ENCODE assay signal across 8 cellular contexts in the genomic region with DNA sequence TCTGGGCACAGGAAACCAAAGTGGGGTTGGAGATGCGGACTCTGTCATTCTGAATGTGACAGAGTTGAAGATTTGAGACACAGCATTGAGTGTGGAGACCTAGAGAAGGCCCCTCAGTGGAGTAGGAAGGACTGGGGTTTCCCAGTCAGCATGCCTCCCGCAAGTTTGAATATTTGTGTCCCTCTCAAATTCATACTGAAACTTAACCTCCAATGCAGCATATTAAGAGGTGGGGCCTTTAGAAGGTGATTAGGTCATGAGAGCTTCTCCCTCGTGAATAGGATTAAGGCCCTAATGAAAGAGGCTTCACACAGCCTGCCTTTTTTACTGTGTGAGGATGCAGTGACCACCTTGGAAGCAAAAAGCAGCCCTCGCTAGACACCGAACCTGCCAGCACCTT. TPM values are rescaled to one million over a fixed set of nuclear protein-coding genes. Genes with fewer than 3 reads are reported as not detected.
A peak's percentile ranks its signal among the peaks of the same experiment; 100 is the strongest.
DNase-seq lines count a peak whose midpoint lies in the region; ATAC-seq and TF ChIP-seq lines count a peak whose summit lies in the region.
"Had no signal": no experiment of that assay in that cellular context is flagged by ENCODE, and none has a peak within 500 bp of the region (broad histone marks: within the 10 kb centered on the region; RNA-seq: fewer than 3 reads in every experiment).

No MANE protein-coding gene starts in this region.

- ATAC-seq in GM21367 (IDR thresholded peaks at IDR 0.05; ENCODE audit: unreplicated experiment): peak; percentile 62
- peak; percentile 56 for ATAC-seq in HG03439 (IDR thresholded peaks at IDR 0.05; ENCODE audit: unreplicated experiment)

- DNase-seq in GM13977 (ENCODE audit: low spot score) (peak; percentile 80), HuH-7.5 (ENCODE audit: low spot score) (no peak), cortex of kidney (lab: John Stamatoyannopoulos, UW) (no peak), mucosa of gallbladder (ENCODE audit: low spot score) (no peak)
- DNase-seq: foreskin fibroblast, NCI-H345 had no signal

- in situ Hi-C loops in GM13977 (cut with MboI; ENCODE audit: low pct_unique_long_range_greater_than_20kb, low sequenced_read_pairs, unreplicated experiment): no loop called here

- no peak for TF ChIP-seq CTCF in GM13977 (IDR thresholded peaks at IDR 0.05; ENCODE audit: extremely low read depth, insufficient read depth, missing control alignments)

RNA-seq across cellular contexts. Expression of a gene that starts 8.0 kb away (rescaled TPM):
- 20.9 TPM for total RNA-seq in mucosa of gallbladder

RNA-seq across cellular contexts. Expression of a gene that starts 10.7 kb away (rescaled TPM):
- total RNA-seq in mucosa of gallbladder: 117 TPM

RNA-seq across cellular contexts. Expression of a gene that starts 21.3 kb away (rescaled TPM):
- 95.4 TPM for total RNA-seq in mucosa of gallbladder

RNA-seq across cellular contexts. Expression of a gene that starts 30.3 kb away (rescaled TPM):
- 21.8 TPM for total RNA-seq in mucosa of gallbladder

RNA-seq across cellular contexts. Expression of a gene that starts 40.1 kb away (rescaled TPM):
- 26.2 TPM for total RNA-seq in mucosa of gallbladder
